8 cellular contexts compared by ENCODE assay signal in the genomic region with DNA sequence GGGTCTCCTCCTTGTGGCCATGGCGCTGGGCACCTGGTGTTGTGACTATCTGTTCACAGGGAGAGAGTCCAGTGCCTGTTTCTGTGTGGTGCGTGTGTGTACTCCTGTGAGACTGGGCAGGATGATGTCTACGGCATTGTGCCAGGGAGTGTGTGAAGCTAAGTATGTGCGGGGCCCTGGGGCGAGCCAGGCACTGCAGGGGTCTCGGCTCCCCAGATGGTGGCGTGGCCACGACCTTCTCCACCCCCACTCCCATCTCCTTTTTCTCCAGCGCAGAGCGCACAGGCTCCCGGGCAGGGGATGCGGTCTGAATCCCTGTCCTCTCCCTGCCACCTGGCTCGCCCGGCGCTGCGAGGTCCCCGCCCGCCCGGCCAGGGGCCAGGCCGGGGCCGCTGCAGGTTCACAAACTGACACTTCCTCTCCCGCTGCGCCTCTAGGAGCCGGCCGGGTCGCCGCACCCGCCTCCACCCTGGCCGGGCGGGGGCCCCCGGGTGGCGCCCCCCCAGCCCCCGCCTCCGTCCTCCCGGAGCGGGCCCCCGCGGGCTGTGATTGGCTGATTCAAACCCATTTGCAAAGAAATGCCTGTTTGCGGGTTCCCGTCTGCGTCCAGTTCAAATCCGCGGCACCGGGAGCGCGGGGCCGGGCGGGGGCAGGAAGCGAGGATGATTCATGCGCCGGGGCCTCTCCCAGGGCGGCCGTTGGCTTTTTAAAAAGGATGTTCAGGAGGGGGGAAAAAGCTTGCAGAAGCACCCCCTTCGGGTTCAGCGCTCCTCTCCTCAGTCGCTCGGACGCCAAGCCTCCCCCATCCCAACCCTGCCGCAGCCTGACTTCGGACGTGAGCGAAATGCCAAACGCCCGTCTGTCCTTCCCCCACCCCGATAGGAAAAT. TPM values are rescaled to one million over a fixed set of nuclear protein-coding genes. Genes with fewer than 3 reads are reported as not detected.
DNase-seq lines count a peak whose midpoint lies in the region; ATAC-seq, FAIRE-seq and TF ChIP-seq lines count a peak whose summit lies in the region.

No MANE protein-coding gene starts in this region.

- peak; percentile 87 for FAIRE-seq in endothelial cell of umbilical vein (lab: Jason Lieb, UNC)

- peak overlapping the region; percentile 66 to 99 (median 93) for H3K27ac Mint-ChIP-seq in CD8-positive, alpha-beta memory T cell

- peak overlapping the region; percentile 36 for H3K4me2 ChIP-seq in endothelial cell of umbilical vein (ENCODE audit: insufficient read depth, low read length)

- no peaks in the 10 kb centered on the region for H3K9me3 ChIP-seq in CD8-positive, alpha-beta memory T cell (ENCODE audit: low read length)
- H3K9me3 ChIP-seq in endothelial cell of umbilical vein (replicated peaks; ENCODE audit: control insufficient read depth, insufficient read depth, low read length) (no peaks in the 10 kb centered on the region), mononuclear cell (ENCODE audit: low read depth, low read length) (no peaks in the 10 kb centered on the region)

- intact Hi-C loops in endothelial cell of umbilical vein (cut with micrococcal nuclease) = loop anchor here (1.0 to 5.0 kb wide), 7 partner anchors 8 to 199 kb away; a partner anchor contains a TSS

- TSS peak; percentile 46 for BruUV-seq in endothelial cell of umbilical vein (replicated peaks; lab: Mats Ljungman, UMichigan)

- peak; percentile 59 for ATAC-seq in GM19455 (IDR thresholded peaks at IDR 0.05; ENCODE audit: unreplicated experiment)

- H3K36me3 Mint-ChIP-seq in CD8-positive, alpha-beta memory T cell = peaks cover 2 to 39% (median 3%) of the 10 kb centered on the region in 3 donors

- peaks cover 0 to 2% of the 10 kb centered on the region in 2 donors for H3K27me3 Mint-ChIP-seq in CD8-positive, alpha-beta memory T cell

- peak overlapping the region; percentile 19 for H2AFZ ChIP-seq in endothelial cell of umbilical vein (ENCODE audit: low read depth, low read length)

- CTCF ChIA-PET in CD8-positive, alpha-beta memory T cell (lab: Charles Lee) = interaction anchor here (0.6 to 19.5 kb wide), 7 partner anchors 9 to 53 kb away, joined by 3 to 363 read pairs (median 3); a partner anchor contains a TSS
- CTCF ChIA-PET in endothelial cell of umbilical vein (lab: Charles Lee) = interaction anchor here (1.1 to 2.3 kb wide), 5 partner anchors 13 to 105 kb away, joined by 3 to 9 read pairs (median 7); no protein-coding TSS in a partner anchor

- no peaks in the 10 kb centered on the region for H4K20me1 ChIP-seq in endothelial cell of umbilical vein (replicated peaks; ENCODE audit: control insufficient read depth, extremely low read depth, insufficient read depth, low read length)

- TF ChIP-seq POLR2A in endothelial cell of umbilical vein (IDR thresholded peaks at IDR 0.05; ENCODE audit: low read depth, low read length) = no peak

- H3K36me3 ChIP-seq in CD8-positive, alpha-beta memory T cell (ENCODE audit: insufficient read depth, low read length) = peaks cover 22% of the 10 kb centered on the region
- peaks cover 6 to 10% of the 10 kb centered on the region in 2 experiments for H3K36me3 ChIP-seq in endothelial cell of umbilical vein (ENCODE audit: control insufficient read depth in 2 of 2, extremely low read depth in 1 of 2, insufficient read depth in 2 of 2, low read length in 2 of 2)

- TF ChIP-seq CTCF in endothelial cell of umbilical vein (IDR thresholded peaks at IDR 0.05; ENCODE audit: extremely low read depth in 1 of 2, insufficient read depth in 1 of 2, low read depth in 1 of 2, low read length in 2 of 2) = peak in 1 of 2 donors; percentile 11

- peak overlapping the region; percentile 57 for H3K4me3 ChIP-seq in CD8-positive, alpha-beta memory T cell (ENCODE audit: low read length)
- H3K4me3 ChIP-seq in endothelial cell of umbilical vein (replicated peaks in 1 of 3; ENCODE audit: insufficient read depth in 1 of 3, low read depth in 1 of 3, low read length in 3 of 3) (peak overlapping the region; percentile 66 to 86 (median 70)), mononuclear cell (ENCODE audit: low read length) (peak overlapping the region; percentile 62)

- dilution Hi-C loops in endothelial cell of umbilical vein (cut with MboI; ENCODE audit: extremely low pct_ligation_motif_present, low sequenced_read_pairs) = no loop called here

- H3K27me3 ChIP-seq in CD8-positive, alpha-beta memory T cell (ENCODE audit: insufficient read depth, low read length, poor library complexity, severe bottlenecking) = no peaks in the 10 kb centered on the region
- H3K27me3 ChIP-seq in endothelial cell of umbilical vein (ENCODE audit: control insufficient read depth in 2 of 2, insufficient read depth in 2 of 2, low read length in 2 of 2) = no peaks in the 10 kb centered on the region
- H3K27me3 ChIP-seq in mononuclear cell (ENCODE audit: insufficient read depth, low read length) = no peaks in the 10 kb centered on the region

- peak overlapping the region; percentile 59 for H3K9ac ChIP-seq in endothelial cell of umbilical vein (replicated peaks; ENCODE audit: extremely low read depth, insufficient read depth, low read length)

- peak; percentile 64 to 88 (median 75) for DNase-seq in CD8-positive, alpha-beta memory T cell
- peak; percentile 97 for DNase-seq in HK-2 (ENCODE audit: unreplicated experiment)
- DNase-seq in NOMO-1 treated with DMSO at 0.1 percent for 48 hours (lab: John Stamatoyannopoulos, UW; ENCODE audit: unreplicated experiment) = peak; percentile 97
- peak; percentile 66 for DNase-seq in activated CD8-positive, alpha-beta memory T cell treated with anti-CD3 and anti-CD28 coated beads, Interleukin-2, amount 50 U/mL, for 24 hours (ENCODE audit: extremely low read depth)
- DNase-seq in endothelial cell of umbilical vein (ENCODE audit: low read depth, low spot score) = peak; percentile 90
- peak; percentile 85 to 88 for DNase-seq in stimulated activated CD8-positive, alpha-beta memory T cell treated with anti-CD3 and anti-CD28 coated beads, Interleukin-2, amount 100 ng/mL, for 48 hours (ENCODE audit: low read depth in 2 of 2)

- H3K4me1 Mint-ChIP-seq in CD8-positive, alpha-beta memory T cell = peaks cover 39 to 74% (median 61%) of the 10 kb centered on the region in 3 donors

- H3K9me1 ChIP-seq in endothelial cell of umbilical vein (replicated peaks; ENCODE audit: control insufficient read depth, extremely low read depth, insufficient read depth, low read length) = no peaks in the 10 kb centered on the region

- H3K9me3 Mint-ChIP-seq in CD8-positive, alpha-beta memory T cell = no peaks in the 10 kb centered on the region

- peaks cover 46% of the 10 kb centered on the region for H3K4me1 ChIP-seq in CD8-positive, alpha-beta memory T cell (ENCODE audit: insufficient read depth, low read length)
- H3K4me1 ChIP-seq in endothelial cell of umbilical vein (ENCODE audit: control insufficient read depth, extremely low read depth, insufficient read depth, low read length) (peaks cover 26% of the 10 kb centered on the region), mononuclear cell (ENCODE audit: insufficient read depth, low read length) (peaks cover 45% of the 10 kb centered on the region)

- peaks cover 20% of the 10 kb centered on the region for H3K79me2 ChIP-seq in endothelial cell of umbilical vein (ENCODE audit: control insufficient read depth, insufficient read depth, low read length)

- H3K27ac ChIP-seq in CD8-positive, alpha-beta memory T cell (ENCODE audit: low read depth, low read length) = peak overlapping the region; percentile 86
- peak overlapping the region; percentile 74 for H3K27ac ChIP-seq in endothelial cell of umbilical vein (ENCODE audit: insufficient read depth, low read depth, low read length)

- peak overlapping the region; percentile 63 to 93 (median 82) for H3K4me3 Mint-ChIP-seq in CD8-positive, alpha-beta memory T cell

- POLR2A ChIA-PET in CD8-positive, alpha-beta memory T cell (lab: Charles Lee) = interaction anchor here (0.7 to 7.9 kb wide), 10 partner anchors 8 to 60 kb away, joined by 3 to 71 read pairs (median 6); no protein-coding TSS in a partner anchor
- POLR2A ChIA-PET in endothelial cell of umbilical vein (lab: Charles Lee) = no interaction called here

RNA-seq across cellular contexts. Expression of a gene that starts 0.8 kb away (rescaled TPM):
- total RNA-seq in CD8-positive, alpha-beta memory T cell = 100 to 1,000 TPM; 206 to 214 TPM
- polyA plus RNA-seq in CD8-positive, alpha-beta memory T cell = 8.3 TPM
- total RNA-seq in endothelial cell of umbilical vein (138 and 153 TPM in 2 replicates), mononuclear cell (31.6 TPM)
- polyA plus RNA-seq in endothelial cell of umbilical vein = 101 and 102 TPM in 2 replicates
- polyA plus RNA-seq in endothelial cell of umbilical vein (2011; cell fraction: cytosol; rRNA removed) = 103 and 119 TPM in 2 replicates
- 121 and 131 TPM in 2 replicates for polyA plus RNA-seq in endothelial cell of umbilical vein (2011; cell fraction: nucleus; rRNA removed)
- 83.6 and 113 TPM in 2 replicates for polyA plus RNA-seq in endothelial cell of umbilical vein (2012)
- 87.7 and 89.1 TPM in 2 replicates for polyA minus RNA-seq in endothelial cell of umbilical vein
- polyA minus RNA-seq in endothelial cell of umbilical vein (2011; cell fraction: cytosol; rRNA and poly(A)+ RNA removed) = 67.3 TPM
- polyA minus RNA-seq in endothelial cell of umbilical vein (2011; cell fraction: nucleus; rRNA and poly(A)+ RNA removed) = 53.8 and 54.3 TPM in 2 replicates

RNA-seq across cellular contexts. Expression of a gene that starts 33.5 kb away (rescaled TPM):
- total RNA-seq in CD8-positive, alpha-beta memory T cell = 10 to 100 TPM; 60.9 to 63.7 TPM
- polyA plus RNA-seq in CD8-positive, alpha-beta memory T cell = 21.1 TPM
- 62.2 and 70.2 TPM in 2 replicates for total RNA-seq in endothelial cell of umbilical vein
- polyA plus RNA-seq in endothelial cell of umbilical vein = 15.9 and 20.4 TPM in 2 replicates
- polyA plus RNA-seq in endothelial cell of umbilical vein (2011; cell fraction: cytosol; rRNA removed) = 24.0 and 25.7 TPM in 2 replicates
- 18.3 and 30.9 TPM in 2 replicates for polyA plus RNA-seq in endothelial cell of umbilical vein (2011; cell fraction: nucleus; rRNA removed)
- polyA plus RNA-seq in endothelial cell of umbilical vein (2012) = 40.2 and 52.5 TPM in 2 replicates
- 25.2 and 32.3 TPM in 2 replicates for polyA minus RNA-seq in endothelial cell of umbilical vein
- polyA minus RNA-seq in endothelial cell of umbilical vein (2011; cell fraction: cytosol; rRNA and poly(A)+ RNA removed) = 33.8 TPM
- 16.3 and 21.7 TPM in 2 replicates for polyA minus RNA-seq in endothelial cell of umbilical vein (2011; cell fraction: nucleus; rRNA and poly(A)+ RNA removed)
- 27.5 TPM for total RNA-seq in mononuclear cell

RNA-seq across cellular contexts. Expression of a gene that starts 50.4 kb away (rescaled TPM):
- total RNA-seq in CD8-positive, alpha-beta memory T cell = 100 to 1,000 TPM; 316 to 322 TPM
- 12.1 TPM for polyA plus RNA-seq in CD8-positive, alpha-beta memory T cell
- total RNA-seq in endothelial cell of umbilical vein = 1.4 and 2.0 TPM in 2 replicates
- polyA plus RNA-seq in endothelial cell of umbilical vein = 2.6 and 2.8 TPM in 2 replicates
- 1.3 and 2.2 TPM in 2 replicates for polyA plus RNA-seq in endothelial cell of umbilical vein (2011; cell fraction: cytosol; rRNA removed)
- 9.0 and 10.0 TPM in 2 replicates for polyA plus RNA-seq in endothelial cell of umbilical vein (2011; cell fraction: nucleus; rRNA removed)
- polyA plus RNA-seq in endothelial cell of umbilical vein (2012) = 3.1 and 6.9 TPM in 2 replicates
- polyA minus RNA-seq in endothelial cell of umbilical vein = 2.3 and 2.6 TPM in 2 replicates
- 0.31 TPM for polyA minus RNA-seq in endothelial cell of umbilical vein (2011; cell fraction: cytosol; rRNA and poly(A)+ RNA removed)
- 3.0 TPM in 2 replicates for polyA minus RNA-seq in endothelial cell of umbilical vein (2011; cell fraction: nucleus; rRNA and poly(A)+ RNA removed)
- 88.8 TPM for total RNA-seq in mononuclear cell

Comparison
In these comparisons a context has a peak if more than half of its experiments do, and no peak if none do; other contexts are left out.
1. Peak in every context shown above with its lines: DNase-seq, ATAC-seq, H3K4me3 ChIP-seq and H3K27ac ChIP-seq.
2. RNA of a gene that starts 50.4 kb away (total RNA-seq): 316 to 322 TPM in CD8-positive, alpha-beta memory T cell and 88.8 TPM in mononuclear cell (single experiment); 1.4 to 2.0 TPM in endothelial cell of umbilical vein; every median in the first group is over 10 times any median in the second.